In the genomic region with DNA sequence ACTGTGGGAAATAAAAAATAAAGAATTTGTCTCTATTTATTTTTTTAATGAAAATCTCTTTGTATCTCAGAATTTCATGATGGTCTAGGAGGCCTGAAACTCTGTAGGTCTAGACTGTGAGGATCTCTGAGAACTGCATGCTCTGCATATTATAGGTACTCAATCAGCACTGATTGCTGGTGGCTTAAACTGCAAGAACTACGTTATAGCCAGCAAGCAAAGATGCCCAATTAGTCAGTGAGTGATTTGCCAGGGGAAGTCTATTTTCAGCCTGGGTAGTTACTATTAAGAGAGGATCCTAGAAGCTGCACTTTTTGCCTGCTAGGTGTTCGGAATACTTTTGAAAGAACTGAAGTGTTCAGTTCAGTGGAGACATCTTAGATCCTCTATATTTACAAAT, we compare ENCODE assay signal across 10 cellular contexts.
"Had no signal": no experiment of that assay in that cellular context is flagged by ENCODE, and none has a peak within 500 bp of the region (broad histone marks: within the 10 kb centered on the region; RNA-seq: fewer than 3 reads in every experiment).

No MANE protein-coding gene starts in this region.

- DNase-seq: activated CD4-positive, alpha-beta memory T cell treated with anti-CD3 and anti-CD28 coated beads, Interleukin-2, amount 10 ng/mL, durations not matched to agents 7 days and 5 days; activated naive CD4-positive, alpha-beta T cell; dermis blood vessel endothelial cell; heart right ventricle; islet precursor cell; ovary; stimulated activated CD4-positive, alpha-beta T cell treated with anti-CD3 and anti-CD28 coated beads, Interleukin-15, amount 100 ng/mL, for 24 hours; stimulated activated CD4-positive, alpha-beta T cell treated with anti-CD3 and anti-CD28 coated beads, Interleukin-4, amount 100 ng/mL, for 24 hours; testis; upper lobe of right lung had no signal

- H3K36me3 ChIP-seq: heart right ventricle, ovary, upper lobe of right lung had no signal

- H3K9me3 ChIP-seq: testis had no signal

- H3K27ac ChIP-seq: heart right ventricle, ovary, testis, upper lobe of right lung had no signal

- H3K27me3 ChIP-seq: heart right ventricle, ovary, testis, upper lobe of right lung had no signal

- ATAC-seq: upper lobe of right lung had no signal

- H3K4me3 ChIP-seq: heart right ventricle, ovary, testis, upper lobe of right lung had no signal

- H3K4me1 ChIP-seq: testis, upper lobe of right lung had no signal
